21 cellular contexts compared by ENCODE assay signal in genomic region chr2:156852210-156852609, GRCh38.
"Had no signal": no experiment of that assay in that cellular context is flagged by ENCODE, and none has a peak within 500 bp of the region (broad histone marks: within the 10 kb centered on the region; RNA-seq: fewer than 3 reads in every experiment).

No MANE protein-coding gene starts in this region.

- H3K4me3 ChIP-seq: coronary artery, esophagus squamous epithelium, ovary, psoas muscle, sigmoid colon, stomach, thyroid gland had no signal

- H3K36me3 ChIP-seq: esophagus squamous epithelium, ovary, sigmoid colon, stomach, thyroid gland had no signal

- ATAC-seq: natural killer cell; psoas muscle; right cardiac atrium; stimulated activated effector memory CD8-positive, alpha-beta T cell treated with anti-CD3 and anti-CD28 coated beads, Interleukin-12 subunit alpha, Interleukin-12 subunit beta, amount 100 ng/mL, for 72 hours had no signal

- H3K27me3 ChIP-seq: esophagus squamous epithelium, ovary, sigmoid colon, stomach, thyroid gland had no signal

- H3K27ac ChIP-seq: coronary artery, esophagus squamous epithelium, ovary, psoas muscle, sigmoid colon, stomach, thyroid gland had no signal

- DNase-seq: dermis blood vessel endothelial cell; effector memory CD4-positive, alpha-beta T cell; erythroblast; esophagus squamous epithelium; foreskin melanocyte; glutamatergic neuron; natural killer cell; occipital lobe; ovary; posterior cingulate gyrus; psoas muscle; right cardiac atrium; sigmoid colon; stimulated activated CD4-positive, alpha-beta T cell treated with anti-CD3 and anti-CD28 coated beads, Interleukin-2, amount 100 ng/mL, for 24 hours; stimulated activated CD4-positive, alpha-beta T cell treated with anti-CD3 and anti-CD28 coated beads, Interleukin-4, amount 100 ng/mL, for 24 hours; stimulated activated naive CD4-positive, alpha-beta T cell treated with Interleukin-2 at 50 U/mL for 16 hours; stomach; thyroid gland; trophoblast cell had no signal

- H3K4me1 ChIP-seq: esophagus squamous epithelium, psoas muscle, sigmoid colon, stomach, thyroid gland had no signal

- H3K9me3 ChIP-seq: esophagus squamous epithelium, ovary, psoas muscle, stomach, thyroid gland had no signal
